In genomic region chr2:8525582-8526402, GRCh38 we compare ENCODE assay signal across 9 cellular contexts.
DNase-seq lines count a peak whose midpoint lies in the region; ATAC-seq, FAIRE-seq and TF ChIP-seq lines count a peak whose summit lies in the region.
"Had no signal": no experiment of that assay in that cellular context is flagged by ENCODE, and none has a peak within 500 bp of the region (broad histone marks: within the 10 kb centered on the region; RNA-seq: fewer than 3 reads in every experiment).

No MANE protein-coding gene starts in this region.

- no peaks in the 10 kb centered on the region for H3K36me3 Mint-ChIP-seq in endothelial cell (ENCODE audit: low read depth, unreplicated experiment)

- intact Hi-C loops in OCI-LY7 (cut with micrococcal nuclease; ENCODE audit: unreplicated experiment), result loop anchor here (1.0 to 10.0 kb wide), 10 partner anchors 20 to 891 kb away; no protein-coding TSS in a partner anchor

- FAIRE-seq in HTR-8/SVneo (lab: Jason Lieb, UNC), result no peak

- H3K36me3 ChIP-seq in OCI-LY7 (ENCODE audit: insufficient read depth, low read length) (peaks cover under 1% of the 10 kb centered on the region), mucosa of stomach (ENCODE audit: control insufficient read depth, insufficient read depth, low read length) (no peaks in the 10 kb centered on the region)

- no peaks in the 10 kb centered on the region for H3K9me3 Mint-ChIP-seq in endothelial cell (ENCODE audit: unreplicated experiment)

- peak overlapping the region; percentile 15; the same call in 1 of the 2 replicates for H2AFZ ChIP-seq in OCI-LY7 (ENCODE audit: low read length)
- H2AFZ ChIP-seq: PC-9 had no signal

- DNase-seq in G401 (ENCODE audit: low spot score), result peak; percentile 21
- DNase-seq in HTR-8/SVneo (ENCODE audit: insufficient read length, low spot score), result peak; percentile 48
- DNase-seq in OCI-LY7 (ENCODE audit: low spot score), result peak; percentile 82
- DNase-seq in endothelial cell (ENCODE audit: low spot score), result peak; percentile 35
- DNase-seq in amniotic stem cell (lab: John Stamatoyannopoulos, UW), result no peak
- no peak for DNase-seq in activated T-cell treated with anti-CD3 and anti-CD28 coated beads, Interleukin-2, amount 50 U/mL, for 1 hour

- H3K27ac Mint-ChIP-seq in endothelial cell (ENCODE audit: unreplicated experiment), result peak overlapping the region; percentile 86

- in situ Hi-C loops in G401 (cut with HindIII; ENCODE audit: low sequenced_read_pairs), result no loop called here

- H4K20me1 ChIP-seq in OCI-LY7 (ENCODE audit: insufficient read depth, low read length), result no peaks in the 10 kb centered on the region

- H3K27me3 ChIP-seq in mucosa of stomach (ENCODE audit: control insufficient read depth, insufficient read depth, low read length), result no peaks in the 10 kb centered on the region

- H3K4me3 ChIP-seq in OCI-LY7 (ENCODE audit: low read depth, low read length, poor library complexity, severe bottlenecking) (peak overlapping the region; percentile 37), mucosa of stomach (ENCODE audit: low read length) (no peak overlapping the region)
- H3K4me3 ChIP-seq: PC-9 had no signal

- H3K4me3 Mint-ChIP-seq in endothelial cell (ENCODE audit: unreplicated experiment), result no peak overlapping the region

- POLR2A ChIA-PET in OCI-LY7 (lab: Charles Lee), result interaction anchor here (0.7 to 12.8 kb wide), 16 partner anchors 8 to 292 kb away, joined by 3 to 107 read pairs (median 6); partner anchors contain the start of gene ID2

- TF ChIP-seq CTCF in OCI-LY7 (conservative IDR thresholded peaks at IDR 0.05; ENCODE audit: low read length), result peak; percentile 60
- TF ChIP-seq CTCF in endothelial cell (IDR thresholded peaks at IDR 0.05; ENCODE audit: unreplicated experiment), result no peak

- CTCF ChIA-PET in OCI-LY7 (lab: Charles Lee; ENCODE audit: unreplicated experiment), result interaction anchor here (0.8 to 1.2 kb wide), 4 partner anchors 19 to 156 kb away, joined by 3 to 6 read pairs (median 3); partner anchors contain the start of gene ID2

- peak; percentile 45 for ATAC-seq in GM21526 (IDR thresholded peaks at IDR 0.05; ENCODE audit: low FRiP score, unreplicated experiment)

- no TSS peak for BruUV-seq in OCI-LY7 (replicated peaks; lab: Mats Ljungman, UMichigan)

- peaks cover 10% of the 10 kb centered on the region for H3K27me3 Mint-ChIP-seq in endothelial cell (ENCODE audit: unreplicated experiment)

- H3K79me2 ChIP-seq in OCI-LY7 (ENCODE audit: insufficient read depth, low read depth, low read length), result peaks cover 15% of the 10 kb centered on the region; the same call in 1 of the 2 replicates

- no peaks in the 10 kb centered on the region for H3K9me2 ChIP-seq in OCI-LY7 (ENCODE audit: insufficient read depth, low read length)

- H3K9ac ChIP-seq in mucosa of stomach (ENCODE audit: low read length), result peak overlapping the region; percentile 48

- peak overlapping the region; percentile 95 for H3K27ac ChIP-seq in OCI-LY7 (ENCODE audit: low read depth, low read length, poor library complexity, severe bottlenecking)
- H3K27ac ChIP-seq: PC-9 had no signal

- H3K4me1 Mint-ChIP-seq in endothelial cell (ENCODE audit: unreplicated experiment), result peaks cover 14% of the 10 kb centered on the region

- H3K4me1 ChIP-seq in OCI-LY7 (ENCODE audit: insufficient read depth, low read length, poor library complexity, severe bottlenecking) (peaks cover 100% of the 10 kb centered on the region), mucosa of stomach (ENCODE audit: control insufficient read depth, insufficient read depth, low read length) (peaks cover 26% of the 10 kb centered on the region)

- peak overlapping the region; percentile 78 for H3K4me2 ChIP-seq in OCI-LY7 (ENCODE audit: low read length)
- H3K4me2 ChIP-seq: PC-9 had no signal

- H3K9me3 ChIP-seq in OCI-LY7 (ENCODE audit: low read length) (no peaks in the 10 kb centered on the region), mucosa of stomach (ENCODE audit: control insufficient read depth, low read length) (no peaks in the 10 kb centered on the region)

Comparison
In these comparisons a context has a peak if more than half of its experiments do, and no peak if none do; other contexts are left out.
1. DNase-seq: peak in G401 (single experiment), HTR-8/SVneo (single experiment), OCI-LY7 (single experiment) and endothelial cell (single experiment); none in amniotic stem cell (single experiment) and activated T-cell treated with anti-CD3 and anti-CD28 coated beads, Interleukin-2, amount 50 U/mL, for 1 hour (single experiment).